8 cellular contexts compared by ENCODE assay signal in genomic region chr9:73153793-73154227, GRCh38. TPM values are rescaled to one million over a fixed set of nuclear protein-coding genes. Genes with fewer than 3 reads are reported as not detected.
DNase-seq lines count a peak whose midpoint lies in the region; ATAC-seq and TF ChIP-seq lines count a peak whose summit lies in the region.

No MANE protein-coding gene starts in this region.

- H3K4me3 Mint-ChIP-seq in naive thymus-derived CD4-positive, alpha-beta T cell, result peak overlapping the region; percentile 81 to 98 (median 90)

- peak overlapping the region; percentile 86 to 97 (median 96) for H3K27ac Mint-ChIP-seq in naive thymus-derived CD4-positive, alpha-beta T cell

- H3K27me3 ChIP-seq in naive thymus-derived CD4-positive, alpha-beta T cell (ENCODE audit: control insufficient read depth in 2 of 2, insufficient read depth in 2 of 2, low read length in 2 of 2), result no peaks in the 10 kb centered on the region

- H3K9me3 ChIP-seq in naive thymus-derived CD4-positive, alpha-beta T cell (ENCODE audit: control insufficient read depth in 2 of 3, low read length in 3 of 3), result no peaks in the 10 kb centered on the region

- intact Hi-C loops in naive thymus-derived CD4-positive, alpha-beta T cell (cut with micrococcal nuclease), result loop anchor here (1.0 to 10.0 kb wide), 16 partner anchors 13 to 1931 kb away; partner anchors contain the start of genes C9orf40 (in 1 of the 2), CARNMT1 (in 1 of the 2), CEMIP2 (in 1 of the 2) and NMRK1 (in 1 of the 2)

- CTCF ChIA-PET in naive thymus-derived CD4-positive, alpha-beta T cell (lab: Charles Lee), result interaction anchor here (1.1 kb wide), 1 partner anchor 29 kb away, joined by 5 read pairs; no protein-coding TSS in a partner anchor

- peaks cover 53 to 97% (median 80%) of the 10 kb centered on the region in 7 donors for H3K4me1 Mint-ChIP-seq in naive thymus-derived CD4-positive, alpha-beta T cell

- no peak for TF ChIP-seq CTCF in coronary artery (IDR thresholded peaks at IDR 0.05)

- H3K36me3 Mint-ChIP-seq in naive thymus-derived CD4-positive, alpha-beta T cell, result peaks cover 0 to 34% (median 11%) of the 10 kb centered on the region in 5 donors

- peak overlapping the region; percentile 71 for H3K4me3 ChIP-seq in coronary artery
- peak overlapping the region; percentile 67 for H3K4me3 ChIP-seq in naive thymus-derived CD4-positive, alpha-beta T cell (ENCODE audit: low read length)

- H3K27ac ChIP-seq in coronary artery, result peak overlapping the region; percentile 47 to 87
- peak overlapping the region; percentile 77 for H3K27ac ChIP-seq in naive thymus-derived CD4-positive, alpha-beta T cell (ENCODE audit: low read depth, low read length)

- H3K36me3 ChIP-seq in naive thymus-derived CD4-positive, alpha-beta T cell (ENCODE audit: control insufficient read depth in 2 of 3, insufficient read depth in 3 of 3, low read length in 3 of 3), result no peaks in the 10 kb centered on the region

- DNase-seq in CD1c-positive myeloid dendritic cell (ENCODE audit: extremely low spot score) (peak; percentile 87), MV-4-11 (lab: John Stamatoyannopoulos, UW) (peak; percentile 70), coronary artery (ENCODE audit: low spot score) (no peak), NCI-H2029 treated with DMSO at 0.1 percent for 48 hours (lab: John Stamatoyannopoulos, UW) (no peak)
- DNase-seq in naive thymus-derived CD4-positive, alpha-beta T cell, result no peak

- no peak for ATAC-seq in naive thymus-derived CD4-positive, alpha-beta T cell
- no peak for ATAC-seq in GM21381 (IDR thresholded peaks at IDR 0.05; ENCODE audit: unreplicated experiment)
- ATAC-seq in HG03135 (IDR thresholded peaks at IDR 0.05; ENCODE audit: unreplicated experiment), result no peak
- ATAC-seq in HG02870 (IDR thresholded peaks at IDR 0.05; ENCODE audit: unreplicated experiment), result no peak

- POLR2A ChIA-PET in naive thymus-derived CD4-positive, alpha-beta T cell (lab: Charles Lee), result no interaction called here

- H3K27me3 Mint-ChIP-seq in naive thymus-derived CD4-positive, alpha-beta T cell, result peaks cover 0 to 2% (median 0%) of the 10 kb centered on the region in 5 donors

- peaks cover 44 to 57% of the 10 kb centered on the region in 2 donors for H3K4me1 ChIP-seq in naive thymus-derived CD4-positive, alpha-beta T cell (ENCODE audit: control insufficient read depth in 2 of 2, insufficient read depth in 2 of 2, low read length in 2 of 2)

- H3K9me3 Mint-ChIP-seq in naive thymus-derived CD4-positive, alpha-beta T cell, result peaks cover 0 to 2% (median 0%) of the 10 kb centered on the region in 11 donors

RNA-seq across cellular contexts. Expression of gene ANXA1, which starts 2.1 kb away (rescaled TPM):
- 100 to 1,000 TPM in 3 of 5 experiments, 10 to 100 TPM in 2; 90.2 to 649 (median 145) TPM for total RNA-seq in naive thymus-derived CD4-positive, alpha-beta T cell
- 100 to 1,000 TPM; 102 to 163 TPM for polyA plus RNA-seq in naive thymus-derived CD4-positive, alpha-beta T cell

Comparison
In these comparisons a context has a peak if more than half of its experiments do, and no peak if none do; other contexts are left out.
1. DNase-seq: peak in CD1c-positive myeloid dendritic cell (single experiment) and MV-4-11 (single experiment); none in coronary artery (single experiment), naive thymus-derived CD4-positive, alpha-beta T cell (0 of 9) and NCI-H2029 treated with DMSO at 0.1 percent for 48 hours (single experiment).